In genomic region chr4:102878349-102878748, GRCh38 we compare ENCODE assay signal across 1 cellular context.
TF ChIP-seq lines count a peak whose summit lies in the region.

No MANE protein-coding gene starts in this region.

TF ChIP-seq in HepG2, 621 proteins besides CTCF, POLR2A, EP300 and RAD21 (continued from another document):
- TF ChIP-seq AHDC1 (CRISPR knock-in tag; IDR thresholded peaks at IDR 0.05; ENCODE audit: borderline replicate concordance) (peak; percentile 34; the same call in 1 of the 2 replicates), SIX4 (CRISPR knock-in tag; IDR thresholded peaks at IDR 0.05) (peak; percentile 59; the same call in 1 of the 2 replicates), ZNF724P (CRISPR knock-in tag; IDR thresholded peaks at IDR 0.05; ENCODE audit: borderline replicate concordance) (0 out of 2 replicates have a peak, but pooled peaks have one; percentile 52), ERF (CRISPR knock-in tag; IDR thresholded peaks at IDR 0.05) (peak; percentile 61), ZBTB25 (CRISPR knock-in tag; IDR thresholded peaks at IDR 0.05) (peak; percentile 67)
